In genomic region chr14:23725528-23725927, GRCh38 we compare ENCODE assay signal across 21 cellular contexts.
A peak's percentile ranks its signal among the peaks of the same experiment; 100 is the strongest.
DNase-seq lines count a peak whose midpoint lies in the region; ATAC-seq, FAIRE-seq and TF ChIP-seq lines count a peak whose summit lies in the region.
"Had no signal": no experiment of that assay in that cellular context is flagged by ENCODE, and none has a peak within 500 bp of the region (broad histone marks: within the 10 kb centered on the region; RNA-seq: fewer than 3 reads in every experiment).

No MANE protein-coding gene starts in this region.

- no peak for DNase-seq in stimulated activated naive CD8-positive, alpha-beta T cell treated with anti-CD3 and anti-CD28 coated beads, Interleukin-15, amount 100 ng/mL, for 72 hours
- DNase-seq in stimulated activated naive CD8-positive, alpha-beta T cell treated with anti-CD3 and anti-CD28 coated beads, Interleukin-15, Interleukin-2, amounts not matched to agents 100 U/mL and 50 U/mL, for 24 hours, result no peak
- DNase-seq in kidney, result peak; percentile 49
- peak; percentile 64 for DNase-seq in posterior vena cava (ENCODE audit: low spot score)
- DNase-seq in activated CD8-positive, alpha-beta memory T cell treated with anti-CD3 and anti-CD28 coated beads, Interleukin-2, amount 50 U/mL, for 4 hours, result no peak
- DNase-seq: 8988T; C1 segment of cervical spinal cord; Calu3; CD4-positive, alpha-beta memory T cell; COR-L47; DMS53; DMS79 treated with DMSO at 0.1 percent for 48 hours; GF-D8; GOT3; HFFc6 had no signal

- H3K27me3 Mint-ChIP-seq in stimulated activated naive CD8-positive, alpha-beta T cell treated with anti-CD3 and anti-CD28 coated beads, Interleukin-15, amount 100 ng/mL, for 72 hours, result no peaks in the 10 kb centered on the region

- H3K4me3 ChIP-seq in kidney (ENCODE audit: low read length in 2 of 2), result no peak overlapping the region
- H3K4me3 ChIP-seq: A549, HAP-1 had no signal

- no peak overlapping the region for H3K9ac ChIP-seq in kidney (ENCODE audit: low read length in 2 of 2)

- no peak for FAIRE-seq in kidney (lab: Jason Lieb, UNC)
- FAIRE-seq: A549, GM12891, GM18507, H54 had no signal

- no peaks in the 10 kb centered on the region for H3K36me3 ChIP-seq in kidney (ENCODE audit: control insufficient read depth in 1 of 2, insufficient read depth in 2 of 2, low read length in 2 of 2)
- H3K36me3 ChIP-seq: HAP-1 had no signal

- no peak for ATAC-seq in stimulated activated naive CD8-positive, alpha-beta T cell treated with anti-CD3 and anti-CD28 coated beads, Interleukin-15, amount 100 ng/mL, for 72 hours
- no peak for ATAC-seq in stimulated activated naive CD8-positive, alpha-beta T cell treated with anti-CD3 and anti-CD28 coated beads, Interleukin-15, Interleukin-2, amounts not matched to agents 100 U/mL and 50 U/mL, for 24 hours
- ATAC-seq in HG03432 (IDR thresholded peaks at IDR 0.05; ENCODE audit: unreplicated experiment), result no peak
- ATAC-seq: A549 had no signal

- H3K9me3 Mint-ChIP-seq in stimulated activated naive CD8-positive, alpha-beta T cell treated with anti-CD3 and anti-CD28 coated beads, Interleukin-15, amount 100 ng/mL, for 72 hours, result no peaks in the 10 kb centered on the region
- H3K9me3 Mint-ChIP-seq: CD4-positive, alpha-beta memory T cell; HFFc6 had no signal

- H3K9me3 ChIP-seq in kidney (ENCODE audit: control insufficient read depth in 1 of 2, low read length in 2 of 2), result no peaks in the 10 kb centered on the region
- H3K9me3 ChIP-seq: A549, HAP-1 had no signal

- H3K27ac Mint-ChIP-seq in stimulated activated naive CD8-positive, alpha-beta T cell treated with anti-CD3 and anti-CD28 coated beads, Interleukin-15, amount 100 ng/mL, for 72 hours, result peak overlapping the region; percentile 22 to 27
- H3K27ac Mint-ChIP-seq: CD4-positive, alpha-beta memory T cell; HFFc6 had no signal

- intact Hi-C loops in kidney (cut with DNase I) (no loop called here), posterior vena cava (cut with DNase I) (no loop called here)

- H3K4me1 Mint-ChIP-seq in stimulated activated naive CD8-positive, alpha-beta T cell treated with anti-CD3 and anti-CD28 coated beads, Interleukin-15, amount 100 ng/mL, for 72 hours, result no peaks in the 10 kb centered on the region
- H3K4me1 Mint-ChIP-seq: CD4-positive, alpha-beta memory T cell had no signal

- H3K27ac ChIP-seq in kidney (ENCODE audit: low read depth in 2 of 2, low read length in 2 of 2), result no peak overlapping the region
- H3K27ac ChIP-seq: A549 had no signal

- H3K4me3 Mint-ChIP-seq in stimulated activated naive CD8-positive, alpha-beta T cell treated with anti-CD3 and anti-CD28 coated beads, Interleukin-15, amount 100 ng/mL, for 72 hours, result no peak overlapping the region
- H3K4me3 Mint-ChIP-seq: CD4-positive, alpha-beta memory T cell; HFFc6 had no signal

- no peaks in the 10 kb centered on the region for H3K4me1 ChIP-seq in kidney (ENCODE audit: control insufficient read depth in 1 of 2, insufficient read depth in 1 of 2, low read depth in 1 of 2, low read length in 2 of 2)
- H3K4me1 ChIP-seq: A549, HAP-1 had no signal

- no peak for TF ChIP-seq CTCF in kidney (IDR thresholded peaks at IDR 0.05; ENCODE audit: borderline replicate concordance, extremely low read depth, insufficient read depth)

Comparison
In these comparisons a context has a peak if more than half of its experiments do, and no peak if none do; other contexts are left out.
1. DNase-seq: peak in kidney (single experiment) and posterior vena cava (single experiment); none in stimulated activated naive CD8-positive, alpha-beta T cell treated with anti-CD3 and anti-CD28 coated beads, Interleukin-15, amount 100 ng/mL, for 72 hours (0 of 2), stimulated activated naive CD8-positive, alpha-beta T cell treated with anti-CD3 and anti-CD28 coated beads, Interleukin-15, Interleukin-2, amounts not matched to agents 100 U/mL and 50 U/mL, for 24 hours (single experiment) and activated CD8-positive, alpha-beta memory T cell treated with anti-CD3 and anti-CD28 coated beads, Interleukin-2, amount 50 U/mL, for 4 hours (single experiment).